ENCODE assay signal across 1 cellular context in the genomic region with DNA sequence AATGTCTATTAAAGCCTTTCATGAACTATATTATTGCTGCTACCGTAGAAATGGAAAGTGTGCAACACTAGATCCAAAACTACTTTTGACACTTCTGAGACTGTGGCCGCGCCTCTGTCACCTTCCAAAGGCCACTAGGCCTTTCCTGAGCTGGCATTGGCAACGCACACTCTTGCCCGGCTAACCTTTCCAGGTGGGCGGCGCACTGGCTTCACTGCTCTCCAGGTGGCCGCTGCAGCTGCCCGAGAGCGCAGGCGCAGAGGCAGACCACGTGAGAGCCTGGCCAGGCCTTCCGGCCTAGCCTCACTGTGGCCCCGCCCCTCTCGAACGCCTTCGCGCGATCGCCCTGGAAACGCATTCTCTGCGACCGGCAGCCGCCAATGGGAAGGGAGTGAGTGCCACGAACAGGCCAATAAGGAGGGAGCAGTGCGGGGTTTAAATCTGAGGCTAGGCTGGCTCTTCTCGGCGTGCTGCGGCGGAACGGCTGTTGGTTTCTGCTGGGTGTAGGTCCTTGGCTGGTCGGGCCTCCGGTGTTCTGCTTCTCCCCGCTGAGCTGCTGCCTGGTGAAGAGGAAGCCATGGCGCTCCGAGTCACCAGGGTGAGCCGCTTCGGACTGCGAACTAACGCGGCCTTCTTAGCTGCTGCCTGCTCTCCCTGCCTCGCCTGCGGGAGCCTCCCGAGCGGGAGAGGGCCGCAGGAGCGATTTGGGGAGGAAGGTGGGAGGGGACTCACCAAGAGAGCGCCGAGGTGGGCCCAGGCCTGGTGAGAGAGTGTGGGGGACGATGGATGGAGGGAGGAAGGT.
TF ChIP-seq lines count a peak whose summit lies in the region.

TSS of gene CCNB1 (plus strand) at position 465 of the 802 bp plus-strand sequence. CDS start at position 578, 113 bp downstream.

TF ChIP-seq in K562, 482 proteins besides CTCF, POLR2A, EP300 and RAD21 (continued from another document and continues in another):
- TF ChIP-seq, protein P1, sequence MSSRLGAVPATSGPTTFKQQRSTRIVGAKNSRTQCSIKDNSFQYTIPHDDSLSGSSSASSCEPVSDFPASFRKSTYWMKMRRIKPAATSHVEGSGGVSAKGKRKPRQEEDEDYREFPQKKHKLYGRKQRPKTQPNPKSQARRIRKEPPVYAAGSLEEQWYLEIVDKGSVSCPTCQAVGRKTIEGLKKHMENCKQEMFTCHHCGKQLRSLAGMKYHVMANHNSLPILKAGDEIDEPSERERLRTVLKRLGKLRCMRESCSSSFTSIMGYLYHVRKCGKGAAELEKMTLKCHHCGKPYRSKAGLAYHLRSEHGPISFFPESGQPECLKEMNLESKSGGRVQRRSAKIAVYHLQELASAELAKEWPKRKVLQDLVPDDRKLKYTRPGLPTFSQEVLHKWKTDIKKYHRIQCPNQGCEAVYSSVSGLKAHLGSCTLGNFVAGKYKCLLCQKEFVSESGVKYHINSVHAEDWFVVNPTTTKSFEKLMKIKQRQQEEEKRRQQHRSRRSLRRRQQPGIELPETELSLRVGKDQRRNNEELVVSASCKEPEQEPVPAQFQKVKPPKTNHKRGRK (tag; IDR thresholded peaks at IDR 0.05): no peak
- TF ChIP-seq CEBPB (tag; IDR thresholded peaks at IDR 0.05) (no peak), PURB (CRISPR knock-in tag; IDR thresholded peaks at IDR 0.05; ENCODE audit: low read depth) (no peak), CHD1 (IDR thresholded peaks at IDR 0.05; ENCODE audit: low read length) (no peak), AFF1 (IDR thresholded peaks at IDR 0.05; ENCODE audit: low read depth in 1 of 2, partially characterized antibody in 2 of 2) (no peak), ZNF586 (CRISPR knock-in tag; conservative IDR thresholded peaks at IDR 0.05) (no peak), MBD2 (IDR thresholded peaks at IDR 0.05; ENCODE audit: borderline replicate concordance, low read depth) (peak; percentile 90), ZNF41 (CRISPR knock-in tag; conservative IDR thresholded peaks at IDR 0.05) (no peak), PRMT5 (CRISPR knock-in tag; IDR thresholded peaks at IDR 0.05) (no peak), ATF7 (IDR thresholded peaks at IDR 0.05) (peak; percentile 64; the same call in 1 of the 2 replicates), AFF4 (CRISPR knock-in tag; IDR thresholded peaks at IDR 0.05) (peak; percentile 92), E2F3 (CRISPR knock-in tag; IDR thresholded peaks at IDR 0.05) (no peak), COPS2 (conservative IDR thresholded peaks at IDR 0.05) (no peak), TSC22D4 (tag; IDR thresholded peaks at IDR 0.05) (no peak), SIN3A (IDR thresholded peaks at IDR 0.05; ENCODE audit: borderline replicate concordance in 2 of 2, control insufficient read depth in 1 of 2, low read depth in 2 of 2, low read length in 2 of 2) (peak; percentile 90 to 94; a peak in 3 of 4 replicates), NELFE (IDR thresholded peaks at IDR 0.05; ENCODE audit: insufficient read depth, insufficient read length) (no peak), CLOCK (CRISPR knock-in tag; IDR thresholded peaks at IDR 0.05; ENCODE audit: borderline replicate concordance) (no peak), FIP1L1 (IDR thresholded peaks at IDR 0.05; ENCODE audit: low read depth, low read length, poor library complexity, severe bottlenecking) (peak; percentile 30), U2AF2 (optimal IDR thresholded peaks at IDR 0.05; ENCODE audit: low read depth, low read length) (no peak), TCF7 (IDR thresholded peaks at IDR 0.05; ENCODE audit: borderline replicate concordance) (no peak), SMARCA5 (IDR thresholded peaks at IDR 0.05) (no peak), ZNF23 (CRISPR knock-in tag; IDR thresholded peaks at IDR 0.05) (no peak), CBX1 (IDR thresholded peaks at IDR 0.05; ENCODE audit: low read depth) (no peak), POLR2AphosphoS5 (IDR thresholded peaks at IDR 0.05; ENCODE audit: control insufficient read depth, insufficient read depth, low read depth, low read length) (peak; percentile 76; the same call in 1 of the 2 replicates), MED1 (CRISPR knock-in tag; IDR thresholded peaks at IDR 0.05; ENCODE audit: borderline replicate concordance) (no peak), DLX4 (CRISPR knock-in tag; IDR thresholded peaks at IDR 0.05) (no peak), SP1 (CRISPR knock-in tag; IDR thresholded peaks at IDR 0.05) (peak; percentile 86), ZNF124 (CRISPR knock-in tag; IDR thresholded peaks at IDR 0.05) (no peak)
- TF ChIP-seq, protein P2, sequence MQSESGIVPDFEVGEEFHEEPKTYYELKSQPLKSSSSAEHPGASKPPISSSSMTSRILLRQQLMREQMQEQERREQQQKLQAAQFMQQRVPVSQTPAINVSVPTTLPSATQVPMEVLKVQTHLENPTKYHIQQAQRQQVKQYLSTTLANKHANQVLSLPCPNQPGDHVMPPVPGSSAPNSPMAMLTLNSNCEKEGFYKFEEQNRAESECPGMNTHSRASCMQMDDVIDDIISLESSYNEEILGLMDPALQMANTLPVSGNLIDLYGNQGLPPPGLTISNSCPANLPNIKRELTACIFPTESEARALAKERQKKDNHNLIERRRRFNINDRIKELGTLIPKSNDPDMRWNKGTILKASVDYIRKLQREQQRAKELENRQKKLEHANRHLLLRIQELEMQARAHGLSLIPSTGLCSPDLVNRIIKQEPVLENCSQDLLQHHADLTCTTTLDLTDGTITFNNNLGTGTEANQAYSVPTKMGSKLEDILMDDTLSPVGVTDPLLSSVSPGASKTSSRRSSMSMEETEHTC (IDR thresholded peaks at IDR 0.05): peak; percentile 31; the same call in 1 of the 2 replicates
- TF ChIP-seq, protein P3, sequence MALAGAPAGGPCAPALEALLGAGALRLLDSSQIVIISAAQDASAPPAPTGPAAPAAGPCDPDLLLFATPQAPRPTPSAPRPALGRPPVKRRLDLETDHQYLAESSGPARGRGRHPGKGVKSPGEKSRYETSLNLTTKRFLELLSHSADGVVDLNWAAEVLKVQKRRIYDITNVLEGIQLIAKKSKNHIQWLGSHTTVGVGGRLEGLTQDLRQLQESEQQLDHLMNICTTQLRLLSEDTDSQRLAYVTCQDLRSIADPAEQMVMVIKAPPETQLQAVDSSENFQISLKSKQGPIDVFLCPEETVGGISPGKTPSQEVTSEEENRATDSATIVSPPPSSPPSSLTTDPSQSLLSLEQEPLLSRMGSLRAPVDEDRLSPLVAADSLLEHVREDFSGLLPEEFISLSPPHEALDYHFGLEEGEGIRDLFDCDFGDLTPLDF (CRISPR knock-in tag; IDR thresholded peaks at IDR 0.05): 0 out of 2 replicates have a peak, but pooled peaks have one; percentile 33
- TF ChIP-seq, protein P4, sequence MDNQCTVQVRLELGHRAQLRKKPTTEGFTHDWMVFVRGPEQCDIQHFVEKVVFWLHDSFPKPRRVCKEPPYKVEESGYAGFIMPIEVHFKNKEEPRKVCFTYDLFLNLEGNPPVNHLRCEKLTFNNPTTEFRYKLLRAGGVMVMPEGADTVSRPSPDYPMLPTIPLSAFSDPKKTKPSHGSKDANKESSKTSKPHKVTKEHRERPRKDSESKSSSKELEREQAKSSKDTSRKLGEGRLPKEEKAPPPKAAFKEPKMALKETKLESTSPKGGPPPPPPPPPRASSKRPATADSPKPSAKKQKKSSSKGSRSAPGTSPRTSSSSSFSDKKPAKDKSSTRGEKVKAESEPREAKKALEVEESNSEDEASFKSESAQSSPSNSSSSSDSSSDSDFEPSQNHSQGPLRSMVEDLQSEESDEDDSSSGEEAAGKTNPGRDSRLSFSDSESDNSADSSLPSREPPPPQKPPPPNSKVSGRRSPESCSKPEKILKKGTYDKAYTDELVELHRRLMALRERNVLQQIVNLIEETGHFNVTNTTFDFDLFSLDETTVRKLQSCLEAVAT (IDR thresholded peaks at IDR 0.05): peak in 1 of 2 experiments; percentile 68; a peak in 2 of 4 replicates
